ENCODE assay signal across 17 cellular contexts in genomic region chr4:173498023-173498422, GRCh38. TPM values are rescaled to one million over a fixed set of nuclear protein-coding genes. Genes with fewer than 3 reads are reported as not detected.
DNase-seq lines count a peak whose midpoint lies in the region; ATAC-seq, FAIRE-seq and TF ChIP-seq lines count a peak whose summit lies in the region.
"Had no signal": no experiment of that assay in that cellular context is flagged by ENCODE, and none has a peak within 500 bp of the region (broad histone marks: within the 10 kb centered on the region; RNA-seq: fewer than 3 reads in every experiment).

No MANE protein-coding gene starts in this region.

- FAIRE-seq in HepG2 (lab: Jason Lieb, UNC) = no peak

- no peaks in the 10 kb centered on the region for H3K9me2 ChIP-seq in OCI-LY7 (ENCODE audit: insufficient read depth, low read length)

- ATAC-seq in GM18870 (IDR thresholded peaks at IDR 0.05; ENCODE audit: unreplicated experiment) (peak; percentile 43), GM21619 (IDR thresholded peaks at IDR 0.05; ENCODE audit: unreplicated experiment) (peak; percentile 40), HG03139 (IDR thresholded peaks at IDR 0.05; ENCODE audit: unreplicated experiment) (peak; percentile 40), HepG2 (no peak)
- ATAC-seq: activated naive CD8-positive, alpha-beta T cell treated with anti-CD3 and anti-CD28 coated beads, Interleukin-2, amount 50 U/mL, for 24 hours; foreskin keratinocyte had no signal

- no peaks in the 10 kb centered on the region for H4K20me1 ChIP-seq in OCI-LY7 (ENCODE audit: insufficient read depth, low read length)
- no peaks in the 10 kb centered on the region for H4K20me1 ChIP-seq in HepG2 (ENCODE audit: insufficient read depth, low read length)

- BruUV-seq in OCI-LY7 (replicated peaks; lab: Mats Ljungman, UMichigan) (no TSS peak), HepG2 (replicated peaks; lab: Mats Ljungman, UMichigan) (no TSS peak)

- H3K4me3 ChIP-seq in OCI-LY7 (ENCODE audit: low read depth, low read length, poor library complexity, severe bottlenecking) = no peak overlapping the region
- no peak overlapping the region for H3K4me3 ChIP-seq in HepG2 (replicated peaks in 1 of 3; ENCODE audit: insufficient read depth in 1 of 3, low read depth in 2 of 3, low read length in 3 of 3)
- H3K4me3 ChIP-seq: GM23248, PC-9, spleen had no signal

- H2AFZ ChIP-seq in OCI-LY7 (ENCODE audit: low read length) (no peak overlapping the region), HepG2 (ENCODE audit: low read length) (no peak overlapping the region)
- H2AFZ ChIP-seq: GM23248, PC-9 had no signal

- H3K27me3 ChIP-seq in HepG2 (ENCODE audit: control insufficient read depth in 1 of 2, insufficient read depth in 2 of 2, low read length in 2 of 2) = peaks cover 0 to 13% of the 10 kb centered on the region in 2 experiments; a peak in 2 of 5 replicates

- no peak for TF ChIP-seq EP300 in HepG2 (IDR thresholded peaks at IDR 0.05; ENCODE audit: low read depth in 2 of 2, low read length in 2 of 2)
- TF ChIP-seq EP300 in HepG2 (CRISPR knock-in tag; IDR thresholded peaks at IDR 0.05; ENCODE audit: borderline replicate concordance) = no peak

- peak; percentile 31 for DNase-seq in OCI-LY7 (ENCODE audit: low spot score)
- DNase-seq in HepG2 (ENCODE audit: low spot score) = no peak
- DNase-seq in posterior cingulate gyrus = no peak
- no peak for DNase-seq in occipital lobe (lab: John Stamatoyannopoulos, UW)
- no peak for DNase-seq in LoVo (ENCODE audit: low spot score)
- DNase-seq: activated naive CD8-positive, alpha-beta T cell treated with anti-CD3 and anti-CD28 coated beads, Interleukin-2, amount 50 U/mL, for 24 hours; CD4-positive, alpha-beta T cell; dermis blood vessel endothelial cell; foreskin keratinocyte; NCI-H2107; PC-9; spleen; T-helper 2 cell had no signal

- no peak overlapping the region for H3K9ac ChIP-seq in HepG2 (ENCODE audit: insufficient read depth, low read depth, low read length)
- H3K9ac ChIP-seq: GM23248 had no signal

- H3K4me1 ChIP-seq in OCI-LY7 (ENCODE audit: insufficient read depth, low read length, poor library complexity, severe bottlenecking) = peaks cover 5% of the 10 kb centered on the region
- 0 out of 2 replicates have a peak, but pooled peaks cover 8% of the 10 kb centered on the region for H3K4me1 ChIP-seq in HepG2 (ENCODE audit: insufficient read depth, low read length)
- H3K4me1 ChIP-seq: foreskin keratinocyte had no signal

- H3K9me3 ChIP-seq in OCI-LY7 (ENCODE audit: low read length) (no peaks in the 10 kb centered on the region), HepG2 (ENCODE audit: low read length) (no peaks in the 10 kb centered on the region)

- no peak for TF ChIP-seq RAD21 in HepG2 (CRISPR knock-in tag; IDR thresholded peaks at IDR 0.05)

- H3K27ac ChIP-seq in OCI-LY7 (ENCODE audit: low read depth, low read length, poor library complexity, severe bottlenecking) (no peak overlapping the region), HepG2 (ENCODE audit: extremely low read length, insufficient read depth, low read length) (no peak overlapping the region)
- H3K27ac ChIP-seq: foreskin keratinocyte, GM23248, PC-9, spleen had no signal

- TF ChIP-seq CTCF in OCI-LY7 (conservative IDR thresholded peaks at IDR 0.05; ENCODE audit: low read length) (no peak), HepG2 (CRISPR knock-in tag; IDR thresholded peaks at IDR 0.05) (no peak)

- POLR2A ChIA-PET in OCI-LY7 (lab: Charles Lee) = no interaction called here
- POLR2A ChIA-PET in HepG2 (lab: Yijun Ruan, JAX) = no interaction called here

- H3K79me2 ChIP-seq in OCI-LY7 (ENCODE audit: insufficient read depth, low read depth, low read length) = no peaks in the 10 kb centered on the region
- H3K79me2 ChIP-seq in HepG2 (ENCODE audit: insufficient read depth, low read length) = no peaks in the 10 kb centered on the region

- intact Hi-C loops in OCI-LY7 (cut with micrococcal nuclease; ENCODE audit: unreplicated experiment) = no loop called here
- intact Hi-C loops in HepG2 (cut with micrococcal nuclease; ENCODE audit: unreplicated experiment) = no loop called here
- intact Hi-C loops in posterior cingulate gyrus (cut with DNase I) = no loop called here

- TF ChIP-seq POLR2A in HepG2 (IDR thresholded peaks at IDR 0.05; ENCODE audit: insufficient read depth in 1 of 2, low read depth in 2 of 2, low read length in 2 of 2) = no peak

- no peaks in the 10 kb centered on the region for H3K36me3 ChIP-seq in OCI-LY7 (ENCODE audit: insufficient read depth, low read length)
- no peaks in the 10 kb centered on the region for H3K36me3 ChIP-seq in HepG2 (replicated peaks in 1 of 2; ENCODE audit: control insufficient read depth in 1 of 2, insufficient read depth in 2 of 2, low read length in 2 of 2)
- H3K36me3 ChIP-seq: spleen had no signal

- in situ Hi-C loops in HepG2 (cut with HindIII; ENCODE audit: extremely low pct_ligation_motif_present, low pct_unique_long_range_greater_than_20kb) = loop anchor here (10.0 kb wide), 1 partner anchor 183 kb away; no protein-coding TSS in a partner anchor

- no peak overlapping the region for H3K4me2 ChIP-seq in OCI-LY7 (ENCODE audit: low read length)
- H3K4me2 ChIP-seq in HepG2 (ENCODE audit: low read depth, low read length) = no peak overlapping the region
- H3K4me2 ChIP-seq: PC-9 had no signal

- CTCF ChIA-PET in OCI-LY7 (lab: Charles Lee; ENCODE audit: unreplicated experiment) (no interaction called here), HepG2 (lab: Yijun Ruan, JAX; ENCODE audit: low intra/inter-chr PET ratio, low total read pairs) (no interaction called here)

- WGBS in HepG2 (ENCODE audit: low lambda C conversion rate) = 0% methylated on average over 1 of the region's 1 CpG

TF ChIP-seq in HepG2, 621 proteins besides CTCF, POLR2A, EP300 and RAD21 (continues in another document):
- TF ChIP-seq ATF7-NPFF (CRISPR knock-in tag; IDR thresholded peaks at IDR 0.05; ENCODE audit: low read depth) (no peak), PRMT3 (CRISPR knock-in tag; IDR thresholded peaks at IDR 0.05; ENCODE audit: borderline replicate concordance, low read depth) (no peak), ZNF331 (CRISPR knock-in tag; IDR thresholded peaks at IDR 0.05) (no peak), ZBTB4 (CRISPR knock-in tag; IDR thresholded peaks at IDR 0.05; ENCODE audit: borderline replicate concordance) (no peak), FOXK2 (IDR thresholded peaks at IDR 0.05) (no peak), NBN (conservative IDR thresholded peaks at IDR 0.05) (no peak)

RNA-seq across cellular contexts. Expression of gene HAND2, which starts 32.0 kb away (rescaled TPM):
- not detected in 2 replicates for total RNA-seq in OCI-LY7 (2014; rRNA removed; shearing (Covaris generic))
- total RNA-seq in OCI-LY7 (2022) (not detected in 2 replicates), HepG2 (2016; rRNA removed; fragmentation: Illumina TruSeq; extraction: Trizol) (not detected in 2 replicates), occipital lobe (not detected)
- not detected in 2 replicates for total RNA-seq in HepG2 (2016; cell fraction: cytosol; rRNA removed; fragmentation: Illumina TruSeq; extraction: Trizol; ENCODE audit: low read depth)
- not detected in 2 replicates for total RNA-seq in HepG2 (2016; cell fraction: insoluble cytoplasmic fraction; rRNA removed; fragmentation: Illumina TruSeq; extraction: Trizol)
- not detected in 2 replicates for total RNA-seq in HepG2 (2016; cell fraction: membrane; rRNA removed; fragmentation: Illumina TruSeq; extraction: Trizol)
- total RNA-seq in HepG2 (2016; cell fraction: nucleus; rRNA removed; fragmentation: Illumina TruSeq; extraction: Trizol) = not detected in 2 replicates
- polyA plus RNA-seq in HepG2 (2011; rRNA removed) = not detected in 2 replicates
- polyA plus RNA-seq in HepG2 (2011; cell fraction: cytosol; rRNA removed) = not detected in 2 replicates
- not detected in 2 replicates for polyA plus RNA-seq in HepG2 (2011; cell fraction: nucleus; rRNA removed)
- not detected in 2 replicates for polyA plus RNA-seq in HepG2 (2012)
- polyA plus RNA-seq in HepG2 (2016; cell fraction: cytosol; fragmentation: Illumina TruSeq; extraction: Trizol; ENCODE audit: low read depth) = not detected in 2 replicates
- not detected in 2 replicates for polyA plus RNA-seq in HepG2 (2016; cell fraction: insoluble cytoplasmic fraction; fragmentation: Illumina TruSeq; extraction: Trizol; ENCODE audit: low read depth)
- polyA plus RNA-seq in HepG2 (2016; cell fraction: membrane; fragmentation: Illumina TruSeq; extraction: Trizol; ENCODE audit: low read depth) = not detected in 2 replicates
- not detected in 2 replicates for polyA plus RNA-seq in HepG2 (2016; cell fraction: nucleus; fragmentation: Illumina TruSeq; extraction: Trizol; ENCODE audit: insufficient read depth, low read depth)
- polyA minus RNA-seq in HepG2 (2011; rRNA and poly(A)+ RNA removed; ENCODE audit: low replicate concordance) = not detected in 2 replicates
- polyA minus RNA-seq in HepG2 (2011; cell fraction: cytosol; rRNA and poly(A)+ RNA removed) = not detected in 2 replicates
- polyA minus RNA-seq in HepG2 (2011; cell fraction: nucleus; rRNA and poly(A)+ RNA removed) = not detected in 2 replicates
- total RNA-seq: CD4-positive, alpha-beta T cell; dermis blood vessel endothelial cell; foreskin keratinocyte; PC-9 had no signal
- polyA plus RNA-seq: foreskin keratinocyte had no signal
